In the genomic region with DNA sequence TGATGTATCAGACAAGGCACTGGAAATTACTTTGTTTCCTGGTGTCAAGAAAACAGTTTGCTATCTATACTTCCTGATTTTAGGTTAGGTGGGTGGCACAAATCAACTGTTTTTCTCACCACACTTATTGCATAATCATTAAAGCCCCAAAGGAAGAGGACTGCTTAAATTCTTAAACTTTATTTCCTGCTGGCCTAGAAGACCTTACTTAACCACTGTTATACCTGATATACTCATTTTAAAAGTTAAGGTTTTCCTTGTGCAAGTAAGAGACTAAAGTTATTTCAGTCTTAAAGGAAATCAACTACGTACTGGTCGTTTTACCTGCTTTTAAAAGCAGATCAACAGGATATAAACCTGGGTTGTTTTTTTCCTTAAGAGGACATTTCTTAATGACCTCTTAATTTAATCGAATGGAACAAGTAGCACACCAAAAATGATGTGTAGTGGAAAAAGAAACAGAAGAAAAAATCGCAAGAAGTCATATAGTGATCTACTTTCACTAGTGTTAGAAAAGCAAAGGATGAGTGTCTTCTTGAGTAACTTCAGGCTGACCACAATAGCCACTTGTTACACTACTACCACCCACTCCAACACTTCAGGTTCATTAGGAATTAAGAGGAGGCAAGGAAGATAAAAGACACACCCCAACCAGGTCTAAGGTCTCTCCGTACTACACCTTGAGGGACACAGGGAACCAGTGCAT, we compare ENCODE assay signal across 1 cellular context.
A peak's percentile ranks its signal among the peaks of the same experiment; 100 is the strongest.
TF ChIP-seq lines count a peak whose summit lies in the region.

No MANE protein-coding gene starts in this region.

TF ChIP-seq in GM12878, 131 proteins besides CTCF, POLR2A, EP300 and RAD21 (continues in another document):
- TF ChIP-seq GATAD2B (conservative IDR thresholded peaks at IDR 0.05; ENCODE audit: low read depth): peak; percentile 18; the same call in 1 of the 2 replicates
- TF ChIP-seq, protein P1, sequence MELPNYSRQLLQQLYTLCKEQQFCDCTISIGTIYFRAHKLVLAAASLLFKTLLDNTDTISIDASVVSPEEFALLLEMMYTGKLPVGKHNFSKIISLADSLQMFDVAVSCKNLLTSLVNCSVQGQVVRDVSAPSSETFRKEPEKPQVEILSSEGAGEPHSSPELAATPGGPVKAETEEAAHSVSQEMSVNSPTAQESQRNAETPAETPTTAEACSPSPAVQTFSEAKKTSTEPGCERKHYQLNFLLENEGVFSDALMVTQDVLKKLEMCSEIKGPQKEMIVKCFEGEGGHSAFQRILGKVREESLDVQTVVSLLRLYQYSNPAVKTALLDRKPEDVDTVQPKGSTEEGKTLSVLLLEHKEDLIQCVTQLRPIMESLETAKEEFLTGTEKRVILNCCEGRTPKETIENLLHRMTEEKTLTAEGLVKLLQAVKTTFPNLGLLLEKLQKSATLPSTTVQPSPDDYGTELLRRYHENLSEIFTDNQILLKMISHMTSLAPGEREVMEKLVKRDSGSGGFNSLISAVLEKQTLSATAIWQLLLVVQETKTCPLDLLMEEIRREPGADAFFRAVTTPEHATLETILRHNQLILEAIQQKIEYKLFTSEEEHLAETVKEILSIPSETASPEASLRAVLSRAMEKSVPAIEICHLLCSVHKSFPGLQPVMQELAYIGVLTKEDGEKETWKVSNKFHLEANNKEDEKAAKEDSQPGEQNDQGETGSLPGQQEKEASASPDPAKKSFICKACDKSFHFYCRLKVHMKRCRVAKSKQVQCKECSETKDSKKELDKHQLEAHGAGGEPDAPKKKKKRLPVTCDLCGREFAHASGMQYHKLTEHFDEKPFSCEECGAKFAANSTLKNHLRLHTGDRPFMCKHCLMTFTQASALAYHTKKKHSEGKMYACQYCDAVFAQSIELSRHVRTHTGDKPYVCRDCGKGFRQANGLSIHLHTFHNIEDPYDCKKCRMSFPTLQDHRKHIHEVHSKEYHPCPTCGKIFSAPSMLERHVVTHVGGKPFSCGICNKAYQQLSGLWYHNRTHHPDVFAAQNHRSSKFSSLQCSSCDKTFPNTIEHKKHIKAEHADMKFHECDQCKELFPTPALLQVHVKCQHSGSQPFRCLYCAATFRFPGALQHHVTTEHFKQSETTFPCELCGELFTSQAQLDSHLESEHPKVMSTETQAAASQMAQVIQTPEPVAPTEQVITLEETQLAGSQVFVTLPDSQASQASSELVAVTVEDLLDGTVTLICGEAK (IDR thresholded peaks at IDR 0.05; ENCODE audit: borderline replicate concordance): peak; percentile 25; the same call in 1 of the 2 replicates
- TF ChIP-seq MXI1 (IDR thresholded peaks at IDR 0.05; ENCODE audit: low read depth, low read length): no peak
- 0 out of 2 replicates have a peak, but pooled peaks have one; percentile 29 for TF ChIP-seq CHD1 (IDR thresholded peaks at IDR 0.05; ENCODE audit: low read depth, low read length)
- TF ChIP-seq, protein P2, sequence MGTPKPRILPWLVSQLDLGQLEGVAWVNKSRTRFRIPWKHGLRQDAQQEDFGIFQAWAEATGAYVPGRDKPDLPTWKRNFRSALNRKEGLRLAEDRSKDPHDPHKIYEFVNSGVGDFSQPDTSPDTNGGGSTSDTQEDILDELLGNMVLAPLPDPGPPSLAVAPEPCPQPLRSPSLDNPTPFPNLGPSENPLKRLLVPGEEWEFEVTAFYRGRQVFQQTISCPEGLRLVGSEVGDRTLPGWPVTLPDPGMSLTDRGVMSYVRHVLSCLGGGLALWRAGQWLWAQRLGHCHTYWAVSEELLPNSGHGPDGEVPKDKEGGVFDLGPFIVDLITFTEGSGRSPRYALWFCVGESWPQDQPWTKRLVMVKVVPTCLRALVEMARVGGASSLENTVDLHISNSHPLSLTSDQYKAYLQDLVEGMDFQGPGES (IDR thresholded peaks at IDR 0.05): no peak
- TF ChIP-seq MEF2B (IDR thresholded peaks at IDR 0.05; ENCODE audit: partially characterized antibody, poor library complexity, severe bottlenecking): no peak
- TF ChIP-seq, protein P3, sequence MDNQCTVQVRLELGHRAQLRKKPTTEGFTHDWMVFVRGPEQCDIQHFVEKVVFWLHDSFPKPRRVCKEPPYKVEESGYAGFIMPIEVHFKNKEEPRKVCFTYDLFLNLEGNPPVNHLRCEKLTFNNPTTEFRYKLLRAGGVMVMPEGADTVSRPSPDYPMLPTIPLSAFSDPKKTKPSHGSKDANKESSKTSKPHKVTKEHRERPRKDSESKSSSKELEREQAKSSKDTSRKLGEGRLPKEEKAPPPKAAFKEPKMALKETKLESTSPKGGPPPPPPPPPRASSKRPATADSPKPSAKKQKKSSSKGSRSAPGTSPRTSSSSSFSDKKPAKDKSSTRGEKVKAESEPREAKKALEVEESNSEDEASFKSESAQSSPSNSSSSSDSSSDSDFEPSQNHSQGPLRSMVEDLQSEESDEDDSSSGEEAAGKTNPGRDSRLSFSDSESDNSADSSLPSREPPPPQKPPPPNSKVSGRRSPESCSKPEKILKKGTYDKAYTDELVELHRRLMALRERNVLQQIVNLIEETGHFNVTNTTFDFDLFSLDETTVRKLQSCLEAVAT (IDR thresholded peaks at IDR 0.05): peak; percentile 65
- TF ChIP-seq IKZF2 (IDR thresholded peaks at IDR 0.05): peak; percentile 79 to 83
- no peak for TF ChIP-seq BACH1 (IDR thresholded peaks at IDR 0.05; ENCODE audit: borderline replicate concordance)
- TF ChIP-seq FOXM1 (IDR thresholded peaks at IDR 0.05; ENCODE audit: low read depth, low read length): no peak
- TF ChIP-seq KDM1A (IDR thresholded peaks at IDR 0.05; ENCODE audit: borderline replicate concordance): no peak
- peak; percentile 35; the same call in 1 of the 2 replicates for TF ChIP-seq ATF7 (IDR thresholded peaks at IDR 0.05; ENCODE audit: low read depth)
- peak; percentile 69 for TF ChIP-seq IKZF1 (conservative IDR thresholded peaks at IDR 0.05)
- TF ChIP-seq TARDBP (IDR thresholded peaks at IDR 0.05; ENCODE audit: borderline replicate concordance): no peak
- TF ChIP-seq, protein P4, sequence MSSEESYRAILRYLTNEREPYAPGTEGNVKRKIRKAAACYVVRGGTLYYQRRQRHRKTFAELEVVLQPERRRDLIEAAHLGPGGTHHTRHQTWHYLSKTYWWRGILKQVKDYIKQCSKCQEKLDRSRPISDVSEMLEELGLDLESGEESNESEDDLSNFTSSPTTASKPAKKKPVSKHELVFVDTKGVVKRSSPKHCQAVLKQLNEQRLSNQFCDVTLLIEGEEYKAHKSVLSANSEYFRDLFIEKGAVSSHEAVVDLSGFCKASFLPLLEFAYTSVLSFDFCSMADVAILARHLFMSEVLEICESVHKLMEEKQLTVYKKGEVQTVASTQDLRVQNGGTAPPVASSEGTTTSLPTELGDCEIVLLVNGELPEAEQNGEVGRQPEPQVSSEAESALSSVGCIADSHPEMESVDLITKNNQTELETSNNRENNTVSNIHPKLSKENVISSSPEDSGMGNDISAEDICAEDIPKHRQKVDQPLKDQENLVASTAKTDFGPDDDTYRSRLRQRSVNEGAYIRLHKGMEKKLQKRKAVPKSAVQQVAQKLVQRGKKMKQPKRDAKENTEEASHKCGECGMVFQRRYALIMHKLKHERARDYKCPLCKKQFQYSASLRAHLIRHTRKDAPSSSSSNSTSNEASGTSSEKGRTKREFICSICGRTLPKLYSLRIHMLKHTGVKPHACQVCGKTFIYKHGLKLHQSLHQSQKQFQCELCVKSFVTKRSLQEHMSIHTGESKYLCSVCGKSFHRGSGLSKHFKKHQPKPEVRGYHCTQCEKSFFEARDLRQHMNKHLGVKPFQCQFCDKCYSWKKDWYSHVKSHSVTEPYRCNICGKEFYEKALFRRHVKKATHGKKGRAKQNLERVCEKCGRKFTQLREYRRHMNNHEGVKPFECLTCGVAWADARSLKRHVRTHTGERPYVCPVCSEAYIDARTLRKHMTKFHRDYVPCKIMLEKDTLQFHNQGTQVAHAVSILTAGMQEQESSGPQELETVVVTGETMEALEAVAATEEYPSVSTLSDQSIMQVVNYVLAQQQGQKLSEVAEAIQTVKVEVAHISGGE (CRISPR knock-in tag; IDR thresholded peaks at IDR 0.05): no peak
- no peak for TF ChIP-seq MEF2A (IDR thresholded peaks at IDR 0.05; ENCODE audit: insufficient read depth, low read depth, low read length)
- TF ChIP-seq, protein P5, sequence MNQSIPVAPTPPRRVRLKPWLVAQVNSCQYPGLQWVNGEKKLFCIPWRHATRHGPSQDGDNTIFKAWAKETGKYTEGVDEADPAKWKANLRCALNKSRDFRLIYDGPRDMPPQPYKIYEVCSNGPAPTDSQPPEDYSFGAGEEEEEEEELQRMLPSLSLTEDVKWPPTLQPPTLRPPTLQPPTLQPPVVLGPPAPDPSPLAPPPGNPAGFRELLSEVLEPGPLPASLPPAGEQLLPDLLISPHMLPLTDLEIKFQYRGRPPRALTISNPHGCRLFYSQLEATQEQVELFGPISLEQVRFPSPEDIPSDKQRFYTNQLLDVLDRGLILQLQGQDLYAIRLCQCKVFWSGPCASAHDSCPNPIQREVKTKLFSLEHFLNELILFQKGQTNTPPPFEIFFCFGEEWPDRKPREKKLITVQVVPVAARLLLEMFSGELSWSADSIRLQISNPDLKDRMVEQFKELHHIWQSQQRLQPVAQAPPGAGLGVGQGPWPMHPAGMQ (IDR thresholded peaks at IDR 0.05; ENCODE audit: borderline replicate concordance): no peak
- no peak for TF ChIP-seq CBX3 (IDR thresholded peaks at IDR 0.05; ENCODE audit: borderline replicate concordance, low read depth)
- TF ChIP-seq TBL1XR1 (IDR thresholded peaks at IDR 0.05; ENCODE audit: low read depth, low read length): no peak
- no peak for TF ChIP-seq ZNF217 (IDR thresholded peaks at IDR 0.05)
- TF ChIP-seq, protein P6, sequence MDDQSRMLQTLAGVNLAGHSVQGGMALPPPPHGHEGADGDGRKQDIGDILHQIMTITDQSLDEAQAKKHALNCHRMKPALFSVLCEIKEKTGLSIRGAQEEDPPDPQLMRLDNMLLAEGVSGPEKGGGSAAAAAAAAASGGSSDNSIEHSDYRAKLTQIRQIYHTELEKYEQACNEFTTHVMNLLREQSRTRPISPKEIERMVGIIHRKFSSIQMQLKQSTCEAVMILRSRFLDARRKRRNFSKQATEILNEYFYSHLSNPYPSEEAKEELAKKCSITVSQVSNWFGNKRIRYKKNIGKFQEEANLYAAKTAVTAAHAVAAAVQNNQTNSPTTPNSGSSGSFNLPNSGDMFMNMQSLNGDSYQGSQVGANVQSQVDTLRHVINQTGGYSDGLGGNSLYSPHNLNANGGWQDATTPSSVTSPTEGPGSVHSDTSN (IDR thresholded peaks at IDR 0.05; ENCODE audit: insufficient replicate concordance, low read depth, low read length): no peak
- peak in 1 of 2 experiments; percentile 17; a peak in 1 of 4 replicates for TF ChIP-seq BHLHE40 (IDR thresholded peaks at IDR 0.05; ENCODE audit: borderline replicate concordance in 1 of 2, low read depth in 2 of 2, low read length in 1 of 2)
- no peak for TF ChIP-seq SMAD1 (IDR thresholded peaks at IDR 0.05; ENCODE audit: low read depth, partially characterized antibody)
- TF ChIP-seq, protein P7, sequence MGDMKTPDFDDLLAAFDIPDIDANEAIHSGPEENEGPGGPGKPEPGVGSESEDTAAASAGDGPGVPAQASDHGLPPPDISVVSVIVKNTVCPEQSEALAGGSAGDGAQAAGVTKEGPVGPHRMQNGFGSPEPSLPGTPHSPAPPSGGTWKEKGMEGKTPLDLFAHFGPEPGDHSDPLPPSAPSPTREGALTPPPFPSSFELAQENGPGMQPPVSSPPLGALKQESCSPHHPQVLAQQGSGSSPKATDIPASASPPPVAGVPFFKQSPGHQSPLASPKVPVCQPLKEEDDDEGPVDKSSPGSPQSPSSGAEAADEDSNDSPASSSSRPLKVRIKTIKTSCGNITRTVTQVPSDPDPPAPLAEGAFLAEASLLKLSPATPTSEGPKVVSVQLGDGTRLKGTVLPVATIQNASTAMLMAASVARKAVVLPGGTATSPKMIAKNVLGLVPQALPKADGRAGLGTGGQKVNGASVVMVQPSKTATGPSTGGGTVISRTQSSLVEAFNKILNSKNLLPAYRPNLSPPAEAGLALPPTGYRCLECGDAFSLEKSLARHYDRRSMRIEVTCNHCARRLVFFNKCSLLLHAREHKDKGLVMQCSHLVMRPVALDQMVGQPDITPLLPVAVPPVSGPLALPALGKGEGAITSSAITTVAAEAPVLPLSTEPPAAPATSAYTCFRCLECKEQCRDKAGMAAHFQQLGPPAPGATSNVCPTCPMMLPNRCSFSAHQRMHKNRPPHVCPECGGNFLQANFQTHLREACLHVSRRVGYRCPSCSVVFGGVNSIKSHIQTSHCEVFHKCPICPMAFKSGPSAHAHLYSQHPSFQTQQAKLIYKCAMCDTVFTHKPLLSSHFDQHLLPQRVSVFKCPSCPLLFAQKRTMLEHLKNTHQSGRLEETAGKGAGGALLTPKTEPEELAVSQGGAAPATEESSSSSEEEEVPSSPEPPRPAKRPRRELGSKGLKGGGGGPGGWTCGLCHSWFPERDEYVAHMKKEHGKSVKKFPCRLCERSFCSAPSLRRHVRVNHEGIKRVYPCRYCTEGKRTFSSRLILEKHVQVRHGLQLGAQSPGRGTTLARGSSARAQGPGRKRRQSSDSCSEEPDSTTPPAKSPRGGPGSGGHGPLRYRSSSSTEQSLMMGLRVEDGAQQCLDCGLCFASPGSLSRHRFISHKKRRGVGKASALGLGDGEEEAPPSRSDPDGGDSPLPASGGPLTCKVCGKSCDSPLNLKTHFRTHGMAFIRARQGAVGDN (IDR thresholded peaks at IDR 0.05): no peak
- no peak for TF ChIP-seq SPI1 (IDR thresholded peaks at IDR 0.05; ENCODE audit: borderline replicate concordance, insufficient read depth, low read depth, low read length)
- 0 out of 2 replicates have a peak, but pooled peaks have one; percentile 11 for TF ChIP-seq RAD51 (IDR thresholded peaks at IDR 0.05)
- TF ChIP-seq TAF1 (IDR thresholded peaks at IDR 0.05; ENCODE audit: borderline replicate concordance, low read depth, low read length): no peak
- TF ChIP-seq, protein P8, sequence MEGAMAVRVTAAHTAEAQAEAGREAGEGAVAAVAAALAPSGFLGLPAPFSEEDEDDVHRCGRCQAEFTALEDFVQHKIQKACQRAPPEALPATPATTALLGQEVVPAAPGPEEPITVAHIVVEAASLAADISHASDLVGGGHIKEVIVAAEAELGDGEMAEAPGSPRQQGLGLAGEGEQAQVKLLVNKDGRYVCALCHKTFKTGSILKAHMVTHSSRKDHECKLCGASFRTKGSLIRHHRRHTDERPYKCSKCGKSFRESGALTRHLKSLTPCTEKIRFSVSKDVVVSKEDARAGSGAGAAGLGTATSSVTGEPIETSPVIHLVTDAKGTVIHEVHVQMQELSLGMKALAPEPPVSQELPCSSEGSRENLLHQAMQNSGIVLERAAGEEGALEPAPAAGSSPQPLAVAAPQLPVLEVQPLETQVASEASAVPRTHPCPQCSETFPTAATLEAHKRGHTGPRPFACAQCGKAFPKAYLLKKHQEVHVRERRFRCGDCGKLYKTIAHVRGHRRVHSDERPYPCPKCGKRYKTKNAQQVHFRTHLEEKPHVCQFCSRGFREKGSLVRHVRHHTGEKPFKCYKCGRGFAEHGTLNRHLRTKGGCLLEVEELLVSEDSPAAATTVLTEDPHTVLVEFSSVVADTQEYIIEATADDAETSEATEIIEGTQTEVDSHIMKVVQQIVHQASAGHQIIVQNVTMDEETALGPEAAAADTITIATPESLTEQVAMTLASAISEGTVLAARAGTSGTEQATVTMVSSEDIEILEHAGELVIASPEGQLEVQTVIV (IDR thresholded peaks at IDR 0.05; ENCODE audit: borderline replicate concordance, partially characterized antibody): no peak
- TF ChIP-seq DPF2 (IDR thresholded peaks at IDR 0.05): peak; percentile 63
- no peak for TF ChIP-seq ASH2L (IDR thresholded peaks at IDR 0.05; ENCODE audit: borderline replicate concordance, low read depth)
- TF ChIP-seq SIX5 (IDR thresholded peaks at IDR 0.05; ENCODE audit: low read depth, low read length, severe bottlenecking): no peak
